8 cellular contexts compared by ENCODE assay signal in genomic region chr2:12728221-12728777, GRCh38. TPM values are rescaled to one million over a fixed set of nuclear protein-coding genes. Genes with fewer than 3 reads are reported as not detected.
DNase-seq lines count a peak whose midpoint lies in the region; ATAC-seq and TF ChIP-seq lines count a peak whose summit lies in the region.

No MANE protein-coding gene starts in this region.

- intact Hi-C loops in transverse colon (cut with DNase I; ENCODE audit: low total_unique reads), result loop anchor here (10.0 kb wide), 1 partner anchor 97 kb away; no protein-coding TSS in a partner anchor

- TF ChIP-seq EP300 in transverse colon (IDR thresholded peaks at IDR 0.05; ENCODE audit: low read depth), result no peak

- H3K4me1 ChIP-seq in transverse colon, result peaks cover 8 to 40% (median 18%) of the 10 kb centered on the region in 4 donors

- H3K27me3 ChIP-seq in GM06990 (replicated peaks; ENCODE audit: control insufficient read depth, insufficient read depth, low read length) (no peaks in the 10 kb centered on the region), transverse colon (no peaks in the 10 kb centered on the region), MG63 (no peaks in the 10 kb centered on the region)

- peak; percentile 94 for ATAC-seq in GM21528 (IDR thresholded peaks at IDR 0.05; ENCODE audit: low FRiP score, unreplicated experiment)

- TF ChIP-seq POLR2A in transverse colon (IDR thresholded peaks at IDR 0.05), result no peak

- H3K4me3 ChIP-seq in GM06990 (replicated peaks; ENCODE audit: low read depth, low read length), result no peak overlapping the region
- no peak overlapping the region for H3K4me3 ChIP-seq in transverse colon
- no peak overlapping the region for H3K4me3 ChIP-seq in MG63

- H3K9me3 ChIP-seq in KOPT-K1 (ENCODE audit: insufficient read depth, low read length, poor library complexity, severe bottlenecking) (no peaks in the 10 kb centered on the region), transverse colon (no peaks in the 10 kb centered on the region), MG63 (no peaks in the 10 kb centered on the region)

- H3K36me3 ChIP-seq in GM06990 (ENCODE audit: control insufficient read depth, insufficient read depth, low read length) (no peaks in the 10 kb centered on the region), KOPT-K1 (ENCODE audit: insufficient read depth, low read length) (peaks cover 92% of the 10 kb centered on the region), transverse colon (no peaks in the 10 kb centered on the region), MG63 (peaks cover 100% of the 10 kb centered on the region)

- DNase-seq in GM06990 (ENCODE audit: extremely low read depth, insufficient read length) (peak; percentile 76), transverse colon (peak; percentile 43), MG63 (no peak), DMS153 (lab: John Stamatoyannopoulos, UW) (no peak), amygdala (lab: John Stamatoyannopoulos, UW) (no peak)
- DNase-seq in activated gamma-delta T cell treated with anti-CD3 and anti-CD28 coated beads, Interleukin-2, amount 50 U/mL, for 16 hours (ENCODE audit: low read depth), result peak; percentile 31

- in situ Hi-C loops in transverse colon (cut with MboI; ENCODE audit: low pct_ligation_motif_present in 1 of 4, low pct_unique_long_range_greater_than_20kb in 1 of 4, low sequenced_read_pairs in 3 of 4), result no loop called here

- peak overlapping the region; percentile 59 for H3K27ac ChIP-seq in KOPT-K1 (ENCODE audit: low read depth, low read length, poor library complexity, severe bottlenecking)
- peak overlapping the region in 3 of 4 donors; percentile 5 to 50 (median 12) for H3K27ac ChIP-seq in transverse colon

- TF ChIP-seq CTCF in GM06990 (IDR thresholded peaks at IDR 0.05; ENCODE audit: insufficient read depth, low read length, poor library complexity, severe bottlenecking) (no peak), transverse colon (IDR thresholded peaks at IDR 0.05) (no peak)

- 71 to 85% methylated on average over 6 to 9 of the region's 9 CpGs for WGBS in transverse colon (ENCODE audit: low coverage in 1 of 2), 2 donors

RNA-seq across cellular contexts. Expression of gene TRIB2, which starts 11.6 kb away (rescaled TPM):
- total RNA-seq in transverse colon, result 100 to 1,000 TPM in 1 of 4 donors, 10 to 100 TPM in 3; 14.2 to 109 (median 36.1) TPM
- 59.4 and 76.6 TPM in 2 replicates for total RNA-seq in MG63 (2014; rRNA removed; shearing (Covaris generic); ENCODE audit: low replicate concordance)

Comparison
In these comparisons a context has a peak if more than half of its experiments do, and no peak if none do; other contexts are left out.
1. DNase-seq: peak in GM06990 (single experiment), activated gamma-delta T cell treated with anti-CD3 and anti-CD28 coated beads, Interleukin-2, amount 50 U/mL, for 16 hours (single experiment) and transverse colon (single experiment); none in MG63 (single experiment), DMS153 (single experiment) and amygdala (0 of 56).